ENCODE assay signal across 10 cellular contexts in the genomic region with DNA sequence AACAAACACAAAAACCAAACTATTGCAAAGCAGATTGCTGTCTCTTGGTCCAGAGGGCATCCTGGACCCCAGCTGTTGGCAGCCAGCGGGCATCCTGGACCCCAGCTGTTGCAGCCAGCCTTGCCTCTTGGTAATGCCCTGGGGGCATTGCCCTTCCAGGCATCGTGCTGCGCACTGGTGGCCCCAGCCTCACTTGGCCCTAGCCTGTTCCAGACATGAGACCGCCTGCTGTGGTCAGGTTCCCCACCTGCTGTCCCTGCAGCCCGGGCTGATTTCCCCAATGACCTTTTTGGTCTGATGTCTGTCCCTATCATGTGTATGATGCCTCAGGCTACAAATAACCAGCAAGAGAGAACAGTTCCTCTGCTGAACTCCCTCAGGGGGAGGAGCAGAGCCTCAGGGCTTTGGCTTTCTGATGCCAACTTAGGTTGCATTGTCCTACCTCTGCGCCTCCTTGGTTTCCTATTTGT. TPM values are rescaled to one million over a fixed set of nuclear protein-coding genes. Genes with fewer than 3 reads are reported as not detected.
DNase-seq lines count a peak whose midpoint lies in the region; ATAC-seq, FAIRE-seq and TF ChIP-seq lines count a peak whose summit lies in the region.
"Had no signal": no experiment of that assay in that cellular context is flagged by ENCODE, and none has a peak within 500 bp of the region (broad histone marks: within the 10 kb centered on the region; RNA-seq: fewer than 3 reads in every experiment).

No MANE protein-coding gene starts in this region.

- WGBS in HepG2 (ENCODE audit: low lambda C conversion rate), result 80% methylated on average over 2 of the region's 6 CpGs
- 63% methylated on average over 5 of the region's 6 CpGs for WGBS in right lobe of liver (ENCODE audit: insufficient coverage, low coverage, low lambda C conversion rate, missing lambda C conversion rate)
- 58% methylated on average over 6 of the region's 6 CpGs for WGBS in mammary epithelial cell (ENCODE audit: low coverage, missing lambda C conversion rate)

- H3F3A ChIP-seq in PC-9 (ENCODE audit: insufficient read depth, low read depth), result peaks cover 30% of the 10 kb centered on the region

- no peak overlapping the region for H3K4me3 ChIP-seq in HepG2 (replicated peaks in 1 of 3; ENCODE audit: insufficient read depth in 1 of 3, low read depth in 2 of 3, low read length in 3 of 3)
- H3K4me3 ChIP-seq in right lobe of liver, result no peak overlapping the region
- no peak overlapping the region for H3K4me3 ChIP-seq in mammary epithelial cell (replicated peaks in 1 of 3; ENCODE audit: insufficient read depth in 1 of 3, low read depth in 2 of 3, low read length in 3 of 3)
- H3K4me3 ChIP-seq in muscle layer of duodenum (ENCODE audit: low read depth in 1 of 2, low read length in 2 of 2), result no peak overlapping the region
- H3K4me3 ChIP-seq in vagina, result no peak overlapping the region
- H3K4me3 ChIP-seq in PC-9, result no peak overlapping the region

- no peak for TF ChIP-seq RAD21 in HepG2 (CRISPR knock-in tag; IDR thresholded peaks at IDR 0.05)

- DNase-seq in HepG2 (ENCODE audit: low spot score), result no peak
- no peak for DNase-seq in right lobe of liver
- DNase-seq in mammary epithelial cell, result no peak
- DNase-seq in vagina (ENCODE audit: extremely low spot score in 2 of 2), result no peak
- no peak for DNase-seq in mucosa of gallbladder (ENCODE audit: low spot score)
- DNase-seq in PC-9, result no peak

- H3K27me3 ChIP-seq in HepG2 (ENCODE audit: control insufficient read depth in 1 of 2, insufficient read depth in 2 of 2, low read length in 2 of 2) (no peaks in the 10 kb centered on the region), right lobe of liver (no peaks in the 10 kb centered on the region), mammary epithelial cell (ENCODE audit: insufficient read depth, low read length) (no peaks in the 10 kb centered on the region), muscle layer of duodenum (ENCODE audit: low read depth, low read length) (no peaks in the 10 kb centered on the region), vagina (no peaks in the 10 kb centered on the region), PC-9 (ENCODE audit: insufficient read depth, low read depth) (no peaks in the 10 kb centered on the region)

- no peaks in the 10 kb centered on the region for H3K36me3 ChIP-seq in HepG2 (replicated peaks in 1 of 2; ENCODE audit: control insufficient read depth in 1 of 2, insufficient read depth in 2 of 2, low read length in 2 of 2)
- H3K36me3 ChIP-seq in right lobe of liver, result no peaks in the 10 kb centered on the region
- no peaks in the 10 kb centered on the region for H3K36me3 ChIP-seq in mammary epithelial cell (ENCODE audit: insufficient read depth, low read length)
- no peaks in the 10 kb centered on the region for H3K36me3 ChIP-seq in muscle layer of duodenum (ENCODE audit: control insufficient read depth in 1 of 2, insufficient read depth in 2 of 2, low read length in 2 of 2)
- no peaks in the 10 kb centered on the region for H3K36me3 ChIP-seq in vagina
- H3K36me3 ChIP-seq in PC-9 (ENCODE audit: low read depth), result no peaks in the 10 kb centered on the region

- H4K20me1 ChIP-seq in HepG2 (ENCODE audit: insufficient read depth, low read length), result peaks cover 20% of the 10 kb centered on the region; the same call in 1 of the 2 replicates
- H4K20me1 ChIP-seq in mammary epithelial cell (ENCODE audit: insufficient read depth, low read length), result no peaks in the 10 kb centered on the region
- peaks cover 18% of the 10 kb centered on the region for H4K20me1 ChIP-seq in PC-9 (ENCODE audit: insufficient read depth)

- no peak overlapping the region for H2AFZ ChIP-seq in HepG2 (ENCODE audit: low read length)
- H2AFZ ChIP-seq in mammary epithelial cell (ENCODE audit: low read depth, low read length), result no peak overlapping the region
- no peak overlapping the region for H2AFZ ChIP-seq in PC-9

- no peak overlapping the region for H3K9ac ChIP-seq in HepG2 (ENCODE audit: insufficient read depth, low read depth, low read length)
- H3K9ac ChIP-seq in mammary epithelial cell (ENCODE audit: insufficient read depth, low read length), result no peak overlapping the region

- H3K27ac ChIP-seq in HepG2 (ENCODE audit: extremely low read length, insufficient read depth, low read length), result no peak overlapping the region
- H3K27ac ChIP-seq in right lobe of liver, result peak overlapping the region in 1 of 3 donors; percentile 70
- H3K27ac ChIP-seq in mammary epithelial cell (ENCODE audit: insufficient read depth, low read depth, low read length), result peak overlapping the region; percentile 85
- peak overlapping the region; percentile 35 for H3K27ac ChIP-seq in muscle layer of duodenum (ENCODE audit: low read length)
- H3K27ac ChIP-seq in vagina, result peak overlapping the region; percentile 63
- H3K27ac ChIP-seq in PC-9, result no peak overlapping the region

- no peak for FAIRE-seq in HepG2 (lab: Jason Lieb, UNC)
- FAIRE-seq: GM18507, H54 had no signal

- ATAC-seq in HepG2 (no peak), right lobe of liver (no peak), HG03039 (IDR thresholded peaks at IDR 0.05; ENCODE audit: unreplicated experiment) (no peak)

- no TSS peak for BruUV-seq in HepG2 (replicated peaks; lab: Mats Ljungman, UMichigan)
- BruUV-seq in mammary epithelial cell (replicated peaks; lab: Mats Ljungman, UMichigan), result no TSS peak
- BruUV-seq in PC-9 (replicated peaks; lab: Mats Ljungman, UMichigan), result no TSS peak

- no peak overlapping the region for H3K4me2 ChIP-seq in HepG2 (ENCODE audit: low read depth, low read length)
- no peak overlapping the region for H3K4me2 ChIP-seq in mammary epithelial cell (ENCODE audit: insufficient read depth, low read depth, low read length)
- H3K4me2 ChIP-seq in PC-9, result no peak overlapping the region

- CTCF ChIA-PET in HepG2 (lab: Yijun Ruan, JAX; ENCODE audit: low intra/inter-chr PET ratio, low total read pairs), result no interaction called here
- CTCF ChIA-PET in mammary epithelial cell (lab: Charles Lee; ENCODE audit: low non-redundant PET), result no interaction called here
- CTCF ChIA-PET in PC-9 (lab: Charles Lee), result no interaction called here

- H3K4me1 ChIP-seq in HepG2 (ENCODE audit: insufficient read depth, low read length) (peaks cover 40% of the 10 kb centered on the region), right lobe of liver (peaks cover 0 to 28% (median 14%) of the 10 kb centered on the region in 4 donors), mammary epithelial cell (ENCODE audit: insufficient read depth, low read length) (peaks cover 51% of the 10 kb centered on the region), muscle layer of duodenum (ENCODE audit: control insufficient read depth in 1 of 2, insufficient read depth in 2 of 2, low read length in 2 of 2) (peaks cover 28 to 70% of the 10 kb centered on the region in 2 donors), vagina (peaks cover 67% of the 10 kb centered on the region), PC-9 (replicated peaks; ENCODE audit: insufficient read depth) (peaks cover 38% of the 10 kb centered on the region)

- H3K9me3 ChIP-seq in HepG2 (ENCODE audit: low read length), result no peaks in the 10 kb centered on the region
- no peaks in the 10 kb centered on the region for H3K9me3 ChIP-seq in right lobe of liver
- H3K9me3 ChIP-seq in mammary epithelial cell (replicated peaks; ENCODE audit: insufficient read depth, low read length), result no peaks in the 10 kb centered on the region
- H3K9me3 ChIP-seq in muscle layer of duodenum (ENCODE audit: control insufficient read depth in 1 of 2, low read length in 2 of 2), result no peaks in the 10 kb centered on the region
- no peaks in the 10 kb centered on the region for H3K9me3 ChIP-seq in vagina
- no peaks in the 10 kb centered on the region for H3K9me3 ChIP-seq in PC-9 (ENCODE audit: insufficient read depth, low read depth)

- intact Hi-C loops in HepG2 (cut with micrococcal nuclease; ENCODE audit: unreplicated experiment) (no loop called here), right lobe of liver (cut with DNase I) (no loop called here), mammary epithelial cell (cut with micrococcal nuclease) (no loop called here), vagina (cut with DNase I) (no loop called here), PC-9 (cut with micrococcal nuclease; ENCODE audit: unreplicated experiment) (loop anchor here (2.0 kb wide), 1 partner anchor 19 kb away; no protein-coding TSS in a partner anchor)

- H3K79me2 ChIP-seq in HepG2 (ENCODE audit: insufficient read depth, low read length) (peaks cover 6% of the 10 kb centered on the region), mammary epithelial cell (ENCODE audit: insufficient read depth, low read length) (peaks cover 86% of the 10 kb centered on the region), PC-9 (ENCODE audit: low read depth) (peaks cover 82% of the 10 kb centered on the region)

- dilution Hi-C loops in mammary epithelial cell (cut with HindIII; ENCODE audit: low sequenced_read_pairs), result loop anchor here (5.0 kb wide), 1 partner anchor 107 kb away; no protein-coding TSS in a partner anchor

- POLR2A ChIA-PET in HepG2 (lab: Yijun Ruan, JAX), result interaction anchor here (3.0 kb wide), 1 partner anchor 21 kb away, joined by 13 read pairs; a partner anchor contains a TSS
- POLR2A ChIA-PET in PC-9 (lab: Charles Lee; ENCODE audit: unreplicated experiment), result interaction anchor here (0.7 kb wide), 1 partner anchor 35 kb away, joined by 3 read pairs; no protein-coding TSS in a partner anchor

- no peaks in the 10 kb centered on the region for H3K9me2 ChIP-seq in PC-9 (ENCODE audit: insufficient read depth)

- in situ Hi-C loops in HepG2 (cut with HindIII; ENCODE audit: extremely low pct_ligation_motif_present, low pct_unique_long_range_greater_than_20kb) (no loop called here), mammary epithelial cell (cut with MboI; ENCODE audit: low sequenced_read_pairs in 2 of 2) (no loop called here)

- TF ChIP-seq POLR2A in HepG2 (IDR thresholded peaks at IDR 0.05; ENCODE audit: insufficient read depth in 1 of 2, low read depth in 2 of 2, low read length in 2 of 2), result no peak
- no peak for TF ChIP-seq POLR2A in right lobe of liver (IDR thresholded peaks at IDR 0.05)
- TF ChIP-seq POLR2A in vagina (IDR thresholded peaks at IDR 0.05), result no peak

- TF ChIP-seq EP300 in HepG2 (IDR thresholded peaks at IDR 0.05; ENCODE audit: low read depth in 2 of 2, low read length in 2 of 2) (no peak), HepG2 (CRISPR knock-in tag; IDR thresholded peaks at IDR 0.05; ENCODE audit: borderline replicate concordance) (no peak)

- TF ChIP-seq CTCF in HepG2 (CRISPR knock-in tag; IDR thresholded peaks at IDR 0.05), result no peak
- no peak for TF ChIP-seq CTCF in right lobe of liver (IDR thresholded peaks at IDR 0.05)
- TF ChIP-seq CTCF in mammary epithelial cell (conservative IDR thresholded peaks at IDR 0.05 in 1 of 2, IDR thresholded peaks at IDR 0.05 in 1 of 2; ENCODE audit: extremely low read depth in 1 of 2, insufficient read depth in 1 of 2, low read depth in 1 of 2, low read length in 2 of 2), result no peak
- TF ChIP-seq CTCF in vagina (IDR thresholded peaks at IDR 0.05), result no peak
- TF ChIP-seq CTCF in PC-9 (conservative IDR thresholded peaks at IDR 0.05), result no peak

RNA-seq across cellular contexts. Expression of a gene that starts 20.8 kb away (rescaled TPM):
- 4.4 and 5.3 TPM in 2 replicates for total RNA-seq in HepG2 (2016; rRNA removed; fragmentation: Illumina TruSeq; extraction: Trizol)
- total RNA-seq in HepG2 (2016; cell fraction: cytosol; rRNA removed; fragmentation: Illumina TruSeq; extraction: Trizol; ENCODE audit: low read depth), result 23.5 and 32.3 TPM in 2 replicates
- 4.0 and 6.0 TPM in 2 replicates for total RNA-seq in HepG2 (2016; cell fraction: insoluble cytoplasmic fraction; rRNA removed; fragmentation: Illumina TruSeq; extraction: Trizol)
- total RNA-seq in HepG2 (2016; cell fraction: membrane; rRNA removed; fragmentation: Illumina TruSeq; extraction: Trizol), result 9.3 and 10.6 TPM in 2 replicates
- total RNA-seq in HepG2 (2016; cell fraction: nucleus; rRNA removed; fragmentation: Illumina TruSeq; extraction: Trizol), result 7.4 and 8.4 TPM in 2 replicates
- polyA plus RNA-seq in HepG2 (2011; rRNA removed), result 6.3 and 6.7 TPM in 2 replicates
- 2.2 and 2.4 TPM in 2 replicates for polyA plus RNA-seq in HepG2 (2011; cell fraction: cytosol; rRNA removed)
- polyA plus RNA-seq in HepG2 (2011; cell fraction: nucleus; rRNA removed), result 25.4 and 79.6 TPM in 2 replicates
- polyA plus RNA-seq in HepG2 (2012), result 10.8 and 14.9 TPM in 2 replicates
- polyA plus RNA-seq in HepG2 (2016; cell fraction: cytosol; fragmentation: Illumina TruSeq; extraction: Trizol; ENCODE audit: low read depth), result 8.7 and 8.8 TPM in 2 replicates
- 6.2 and 10.8 TPM in 2 replicates for polyA plus RNA-seq in HepG2 (2016; cell fraction: insoluble cytoplasmic fraction; fragmentation: Illumina TruSeq; extraction: Trizol; ENCODE audit: low read depth)
- polyA plus RNA-seq in HepG2 (2016; cell fraction: membrane; fragmentation: Illumina TruSeq; extraction: Trizol; ENCODE audit: low read depth), result 12.2 and 13.1 TPM in 2 replicates
- polyA plus RNA-seq in HepG2 (2016; cell fraction: nucleus; fragmentation: Illumina TruSeq; extraction: Trizol; ENCODE audit: insufficient read depth, low read depth), result 23.5 and 26.5 TPM in 2 replicates
- 10.1 and 18.6 TPM in 2 replicates for polyA minus RNA-seq in HepG2 (2011; rRNA and poly(A)+ RNA removed; ENCODE audit: low replicate concordance)
- polyA minus RNA-seq in HepG2 (2011; cell fraction: cytosol; rRNA and poly(A)+ RNA removed), result 6.0 and 7.2 TPM in 2 replicates
- polyA minus RNA-seq in HepG2 (2011; cell fraction: nucleus; rRNA and poly(A)+ RNA removed), result 12.4 and 12.6 TPM in 2 replicates
- 10 to 100 TPM; 13.9 to 45.9 (median 16.6) TPM for total RNA-seq in right lobe of liver
- 10 to 100 TPM; 17.7 to 53.6 TPM for total RNA-seq in mammary epithelial cell
- 14.3 TPM for polyA plus RNA-seq in mammary epithelial cell
- 50.3 TPM for polyA minus RNA-seq in mammary epithelial cell
- 16.9 TPM for total RNA-seq in vagina
- total RNA-seq in mucosa of gallbladder, result 89.7 TPM
- total RNA-seq in PC-9 (2021), result 62.1 and 83.3 TPM in 2 replicates

Comparison
In these comparisons a context has a peak if more than half of its experiments do, and no peak if none do; other contexts are left out.
1. H3K27ac ChIP-seq: peak in mammary epithelial cell (single experiment), muscle layer of duodenum (single experiment) and vagina (single experiment); none in HepG2 (single experiment) and PC-9 (single experiment).